Comparison of ENCODE assay signal across 19 cellular contexts in the genomic region with DNA sequence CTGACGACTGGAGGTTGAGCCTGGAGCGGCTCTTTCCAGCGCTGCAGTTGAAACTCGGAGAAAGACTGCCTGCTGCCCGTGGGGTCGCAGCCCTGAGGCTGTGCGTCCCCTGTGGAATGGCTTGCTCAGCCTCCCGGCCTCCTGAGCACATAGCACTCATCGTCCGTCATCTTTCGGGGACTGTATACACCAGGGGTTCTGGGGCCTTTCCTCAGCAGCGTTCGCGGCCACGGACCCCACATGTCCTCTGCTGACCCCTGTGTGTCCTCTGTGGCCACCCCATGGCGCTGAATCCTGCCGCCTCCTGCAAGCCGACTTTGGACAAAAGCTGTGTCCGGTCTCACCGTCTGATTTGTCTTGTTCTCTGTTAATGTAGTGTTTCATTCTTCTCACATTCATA. TPM values are rescaled to one million over a fixed set of nuclear protein-coding genes. Genes with fewer than 3 reads are reported as not detected.
A peak's percentile ranks its signal among the peaks of the same experiment; 100 is the strongest.
DNase-seq lines count a peak whose midpoint lies in the region; ATAC-seq and TF ChIP-seq lines count a peak whose summit lies in the region.
"Had no signal": no experiment of that assay in that cellular context is flagged by ENCODE, and none has a peak within 500 bp of the region (broad histone marks: within the 10 kb centered on the region; RNA-seq: fewer than 3 reads in every experiment).

No MANE protein-coding gene starts in this region.

- no peak for ATAC-seq in stimulated activated naive B cell treated with anti-CD40 and anti-IgM and Interleukin-4, amounts not matched to agents 10 μg/mL and 1 μg/mL and 100 μg/mL, for 72 hours (replicated peaks)
- ATAC-seq in left ventricle myocardium superior, result no peak
- ATAC-seq in naive thymus-derived CD4-positive, alpha-beta T cell, result no peak
- ATAC-seq: GM12878 had no signal

- peaks cover 0 to 87% (median 6%) of the 10 kb centered on the region in 3 experiments for H3K36me3 ChIP-seq in naive thymus-derived CD4-positive, alpha-beta T cell (ENCODE audit: control insufficient read depth in 2 of 3, insufficient read depth in 3 of 3, low read length in 3 of 3)

- H3K4me3 Mint-ChIP-seq in dendritic cell treated with granulocyte-macrophage colony-stimulating factor and Interleukin-4, amounts not matched to agents 40 ng/mL and 50 ng/mL, for 4 days, result no peak overlapping the region
- no peak overlapping the region for H3K4me3 Mint-ChIP-seq in mesothelial cell of epicardium
- H3K4me3 Mint-ChIP-seq in stimulated activated naive B cell treated with anti-CD40 and anti-IgM and Interleukin-4, amounts not matched to agents 10 μg/mL and 1 μg/mL and 100 μg/mL, for 72 hours, result no peak overlapping the region
- H3K4me3 Mint-ChIP-seq in naive thymus-derived CD4-positive, alpha-beta T cell, result no peak overlapping the region
- H3K4me3 Mint-ChIP-seq: CD4-positive, CD25-positive, alpha-beta regulatory T cell; CD8-positive, alpha-beta memory T cell; H9 had no signal

- peaks cover 97% of the 10 kb centered on the region for H3K36me3 Mint-ChIP-seq in dendritic cell treated with granulocyte-macrophage colony-stimulating factor and Interleukin-4, amounts not matched to agents 40 ng/mL and 50 ng/mL, for 4 days (ENCODE audit: low read depth)
- H3K36me3 Mint-ChIP-seq in mesothelial cell of epicardium, result peaks cover 28% of the 10 kb centered on the region
- peaks cover 61 to 64% of the 10 kb centered on the region in 2 donors for H3K36me3 Mint-ChIP-seq in stimulated activated naive B cell treated with anti-CD40 and anti-IgM and Interleukin-4, amounts not matched to agents 10 μg/mL and 1 μg/mL and 100 μg/mL, for 72 hours
- peaks cover 5 to 56% (median 31%) of the 10 kb centered on the region in 5 donors for H3K36me3 Mint-ChIP-seq in naive thymus-derived CD4-positive, alpha-beta T cell

- POLR2A ChIA-PET in RWPE1 (lab: Yijun Ruan, JAX; ENCODE audit: low non-redundant PET), result no interaction called here
- POLR2A ChIA-PET in naive thymus-derived CD4-positive, alpha-beta T cell (lab: Charles Lee), result no interaction called here

- CTCF ChIA-PET in RWPE1 (lab: Yijun Ruan, JAX), result no interaction called here
- CTCF ChIA-PET in naive thymus-derived CD4-positive, alpha-beta T cell (lab: Charles Lee), result no interaction called here

- H3K27me3 Mint-ChIP-seq in dendritic cell treated with granulocyte-macrophage colony-stimulating factor and Interleukin-4, amounts not matched to agents 40 ng/mL and 50 ng/mL, for 4 days, result no peaks in the 10 kb centered on the region
- H3K27me3 Mint-ChIP-seq in mesothelial cell of epicardium (ENCODE audit: low read depth), result no peaks in the 10 kb centered on the region
- no peaks in the 10 kb centered on the region for H3K27me3 Mint-ChIP-seq in stimulated activated naive B cell treated with anti-CD40 and anti-IgM and Interleukin-4, amounts not matched to agents 10 μg/mL and 1 μg/mL and 100 μg/mL, for 72 hours
- H3K27me3 Mint-ChIP-seq in naive thymus-derived CD4-positive, alpha-beta T cell, result no peaks in the 10 kb centered on the region
- H3K27me3 Mint-ChIP-seq: CD4-positive, CD25-positive, alpha-beta regulatory T cell had no signal

- H3K27ac ChIP-seq in RWPE1, result 0 out of 2 replicates have a peak overlapping the region, but pooled peaks have one; percentile 12
- no peak overlapping the region for H3K27ac ChIP-seq in naive thymus-derived CD4-positive, alpha-beta T cell (ENCODE audit: low read depth, low read length)

- H3K27ac Mint-ChIP-seq in dendritic cell treated with granulocyte-macrophage colony-stimulating factor and Interleukin-4, amounts not matched to agents 40 ng/mL and 50 ng/mL, for 4 days, result peak overlapping the region; percentile 31
- peak overlapping the region; percentile 11 for H3K27ac Mint-ChIP-seq in mesothelial cell of epicardium
- H3K27ac Mint-ChIP-seq in stimulated activated naive B cell treated with anti-CD40 and anti-IgM and Interleukin-4, amounts not matched to agents 10 μg/mL and 1 μg/mL and 100 μg/mL, for 72 hours, result peak overlapping the region; percentile 39
- no peak overlapping the region for H3K27ac Mint-ChIP-seq in naive thymus-derived CD4-positive, alpha-beta T cell

- H3K4me1 ChIP-seq in naive thymus-derived CD4-positive, alpha-beta T cell (ENCODE audit: control insufficient read depth in 2 of 2, insufficient read depth in 2 of 2, low read length in 2 of 2), result no peaks in the 10 kb centered on the region
- H3K4me1 ChIP-seq: BE2C had no signal

- no peaks in the 10 kb centered on the region for H3K27me3 ChIP-seq in naive thymus-derived CD4-positive, alpha-beta T cell (ENCODE audit: control insufficient read depth in 2 of 2, insufficient read depth in 2 of 2, low read length in 2 of 2)
- H3K27me3 ChIP-seq: BE2C had no signal

- H3K4me3 ChIP-seq in naive thymus-derived CD4-positive, alpha-beta T cell (ENCODE audit: low read length), result no peak overlapping the region
- H3K4me3 ChIP-seq: GM12878 had no signal

- no peaks in the 10 kb centered on the region for H3K9me3 Mint-ChIP-seq in dendritic cell treated with granulocyte-macrophage colony-stimulating factor and Interleukin-4, amounts not matched to agents 40 ng/mL and 50 ng/mL, for 4 days
- H3K9me3 Mint-ChIP-seq in mesothelial cell of epicardium, result no peaks in the 10 kb centered on the region
- H3K9me3 Mint-ChIP-seq in stimulated activated naive B cell treated with anti-CD40 and anti-IgM and Interleukin-4, amounts not matched to agents 10 μg/mL and 1 μg/mL and 100 μg/mL, for 72 hours, result no peaks in the 10 kb centered on the region
- H3K9me3 Mint-ChIP-seq in naive thymus-derived CD4-positive, alpha-beta T cell, result no peaks in the 10 kb centered on the region
- H3K9me3 Mint-ChIP-seq: CD8-positive, alpha-beta memory T cell; H9 had no signal

- no peaks in the 10 kb centered on the region for H3K9me3 ChIP-seq in naive thymus-derived CD4-positive, alpha-beta T cell (ENCODE audit: control insufficient read depth in 2 of 3, low read length in 3 of 3)
- H3K9me3 ChIP-seq: BE2C had no signal

- intact Hi-C loops in dendritic cell treated with granulocyte-macrophage colony-stimulating factor and Interleukin-4, amounts not matched to agents 40 ng/mL and 50 ng/mL, for 4 days (cut with micrococcal nuclease), result no loop called here
- intact Hi-C loops in left ventricle myocardium superior (cut with micrococcal nuclease), result no loop called here
- intact Hi-C loops in naive thymus-derived CD4-positive, alpha-beta T cell (cut with micrococcal nuclease), result no loop called here

- no peaks in the 10 kb centered on the region for H3K4me1 Mint-ChIP-seq in dendritic cell treated with granulocyte-macrophage colony-stimulating factor and Interleukin-4, amounts not matched to agents 40 ng/mL and 50 ng/mL, for 4 days (ENCODE audit: low read depth)
- H3K4me1 Mint-ChIP-seq in mesothelial cell of epicardium, result peaks cover 2% of the 10 kb centered on the region
- peaks cover 0 to 3% of the 10 kb centered on the region in 2 donors for H3K4me1 Mint-ChIP-seq in stimulated activated naive B cell treated with anti-CD40 and anti-IgM and Interleukin-4, amounts not matched to agents 10 μg/mL and 1 μg/mL and 100 μg/mL, for 72 hours
- H3K4me1 Mint-ChIP-seq in naive thymus-derived CD4-positive, alpha-beta T cell, result peaks cover 0 to 5% (median 0%) of the 10 kb centered on the region in 7 donors
- H3K4me1 Mint-ChIP-seq: H9 had no signal

- TF ChIP-seq CTCF in RWPE1 (conservative IDR thresholded peaks at IDR 0.05; ENCODE audit: low read depth) (no peak), mesothelial cell of epicardium (IDR thresholded peaks at IDR 0.05; ENCODE audit: unreplicated experiment) (no peak)

- no peak for DNase-seq in RWPE1 (ENCODE audit: low spot score)
- no peak for DNase-seq in mesothelial cell of epicardium (ENCODE audit: low spot score in 2 of 2, unreplicated experiment in 2 of 2)
- DNase-seq in stimulated activated naive B cell treated with anti-CD40 and anti-IgM and Interleukin-4, amounts not matched to agents 10 μg/mL and 1 μg/mL and 100 μg/mL, for 72 hours, result no peak
- DNase-seq in T-helper 9 cell, result no peak
- no peak for DNase-seq in left ventricle myocardium superior
- no peak for DNase-seq in naive thymus-derived CD4-positive, alpha-beta T cell
- DNase-seq: ACHN; BE2C; C1 segment of cervical spinal cord; CD4-positive, CD25-positive, alpha-beta regulatory T cell; CD8-positive, alpha-beta memory T cell; COR-L47; DMS 273 treated with DMSO at 0.1 percent for 48 hours; DMS53; DND-41; EL; H9 had no signal

RNA-seq across cellular contexts. Expression of gene CUL4A, which starts 20.4 kb away (rescaled TPM):
- total RNA-seq in mesothelial cell of epicardium (74.4 to 79.8 TPM (median 75.3 TPM) in 3 replicates), left ventricle myocardium superior (160 TPM)
- 10 to 100 TPM; 69.2 to 94.7 (median 82.3) TPM for total RNA-seq in naive thymus-derived CD4-positive, alpha-beta T cell
- 10 to 100 TPM; 35.0 to 61.2 TPM for polyA plus RNA-seq in naive thymus-derived CD4-positive, alpha-beta T cell

RNA-seq across cellular contexts. Expression of gene PCID2, which starts 21.3 kb away (rescaled TPM):
- total RNA-seq in mesothelial cell of epicardium (44.9 to 53.5 TPM (median 51.2 TPM) in 3 replicates), left ventricle myocardium superior (61.3 TPM)
- total RNA-seq in naive thymus-derived CD4-positive, alpha-beta T cell, result 10 to 100 TPM; 44.2 to 83.7 (median 77.1) TPM
- polyA plus RNA-seq in naive thymus-derived CD4-positive, alpha-beta T cell, result 10 to 100 TPM; 62.9 to 84.4 TPM

Comparison
In these comparisons a context has a peak if more than half of its experiments do, and no peak if none do; other contexts are left out.
1. H3K27ac Mint-ChIP-seq: peak in dendritic cell treated with granulocyte-macrophage colony-stimulating factor and Interleukin-4, amounts not matched to agents 40 ng/mL and 50 ng/mL, for 4 days (single experiment), mesothelial cell of epicardium (single experiment) and stimulated activated naive B cell treated with anti-CD40 and anti-IgM and Interleukin-4, amounts not matched to agents 10 μg/mL and 1 μg/mL and 100 μg/mL, for 72 hours (single experiment); none in naive thymus-derived CD4-positive, alpha-beta T cell (0 of 9).